ENCODE assay signal across 28 cellular contexts in the genomic region with DNA sequence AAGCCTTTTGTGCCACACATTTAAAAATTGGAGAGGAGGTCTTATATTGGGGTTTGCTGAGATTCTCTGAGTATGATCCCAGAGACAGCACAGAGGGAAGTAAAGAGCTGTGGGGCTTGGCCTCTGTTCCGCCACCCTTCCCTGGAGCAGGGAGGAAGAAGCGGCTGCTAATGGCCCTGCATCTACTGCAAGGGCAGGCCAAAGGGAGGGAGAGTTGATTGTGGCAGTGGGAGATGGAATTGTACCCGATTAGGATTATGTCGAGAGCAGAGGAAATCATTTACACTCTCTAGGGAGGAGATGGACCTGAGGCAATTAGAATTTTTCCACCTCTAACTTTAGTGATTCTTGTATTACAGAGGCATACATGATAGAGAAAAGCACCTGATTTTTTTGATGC. TPM values are rescaled to one million over a fixed set of nuclear protein-coding genes. Genes with fewer than 3 reads are reported as not detected.
DNase-seq lines count a peak whose midpoint lies in the region; ATAC-seq and TF ChIP-seq lines count a peak whose summit lies in the region.
"Had no signal": no experiment of that assay in that cellular context is flagged by ENCODE, and none has a peak within 500 bp of the region (broad histone marks: within the 10 kb centered on the region; RNA-seq: fewer than 3 reads in every experiment).

No MANE protein-coding gene starts in this region.

- no peak overlapping the region for H3K4me2 ChIP-seq in trophoblast cell (ENCODE audit: low read length)

- intact Hi-C loops in activated CD8-positive, alpha-beta T cell treated with anti-CD3 and anti-CD28 coated beads for 36 hours (cut with micrococcal nuclease) = no loop called here
- intact Hi-C loops in dendritic cell treated with granulocyte-macrophage colony-stimulating factor and Interleukin-4, amounts not matched to agents 40 ng/mL and 50 ng/mL, for 4 days (cut with micrococcal nuclease) = no loop called here
- intact Hi-C loops in left ventricle myocardium superior (cut with micrococcal nuclease) = no loop called here

- peak overlapping the region; percentile 82 for H3K18ac ChIP-seq in trophoblast cell (ENCODE audit: low read length)

- H2BK5ac ChIP-seq in trophoblast cell (ENCODE audit: low read depth, low read length, poor library complexity) = no peak overlapping the region

- no peak overlapping the region for H3K23ac ChIP-seq in trophoblast cell (ENCODE audit: low read length)

- H3K4me1 ChIP-seq in HEK293 (ENCODE audit: control insufficient read depth, insufficient read depth, low read length) (no peaks in the 10 kb centered on the region; the same call in 1 of the 2 replicates), trophoblast cell (ENCODE audit: control insufficient read depth in 1 of 2, insufficient read depth in 2 of 2, low read length in 2 of 2) (peaks cover 7 to 12% of the 10 kb centered on the region in 2 experiments)
- H3K4me1 ChIP-seq: foreskin keratinocyte had no signal

- H3K27me3 ChIP-seq in trophoblast cell (ENCODE audit: insufficient read depth, low read length) = no peaks in the 10 kb centered on the region
- H3K27me3 ChIP-seq: esophagus muscularis mucosa, foreskin keratinocyte had no signal

- H3K27ac Mint-ChIP-seq in activated CD8-positive, alpha-beta T cell treated with anti-CD3 and anti-CD28 coated beads for 36 hours = peak overlapping the region; percentile 81
- no peak overlapping the region for H3K27ac Mint-ChIP-seq in activated CD8-positive, alpha-beta T cell treated with anti-CD3 and anti-CD28 coated beads, Interleukin-2, amount 10 ng/mL, durations not matched to agents 7 days and 5 days
- peak overlapping the region; percentile 7 for H3K27ac Mint-ChIP-seq in dendritic cell treated with granulocyte-macrophage colony-stimulating factor and Interleukin-4, amounts not matched to agents 40 ng/mL and 50 ng/mL, for 4 days

- peaks cover 29% of the 10 kb centered on the region for H3K4me1 Mint-ChIP-seq in activated CD8-positive, alpha-beta T cell treated with anti-CD3 and anti-CD28 coated beads for 36 hours (ENCODE audit: low read depth)
- H3K4me1 Mint-ChIP-seq in activated CD8-positive, alpha-beta T cell treated with anti-CD3 and anti-CD28 coated beads, Interleukin-2, amount 10 ng/mL, durations not matched to agents 7 days and 5 days (ENCODE audit: low read depth) = peaks cover 36% of the 10 kb centered on the region
- peaks cover 57% of the 10 kb centered on the region for H3K4me1 Mint-ChIP-seq in dendritic cell treated with granulocyte-macrophage colony-stimulating factor and Interleukin-4, amounts not matched to agents 40 ng/mL and 50 ng/mL, for 4 days (ENCODE audit: low read depth)

- peaks cover 3% of the 10 kb centered on the region for H3K9me3 Mint-ChIP-seq in activated CD8-positive, alpha-beta T cell treated with anti-CD3 and anti-CD28 coated beads for 36 hours
- H3K9me3 Mint-ChIP-seq in activated CD8-positive, alpha-beta T cell treated with anti-CD3 and anti-CD28 coated beads, Interleukin-2, amount 10 ng/mL, durations not matched to agents 7 days and 5 days (ENCODE audit: insufficient read depth) = peaks cover 3% of the 10 kb centered on the region
- no peaks in the 10 kb centered on the region for H3K9me3 Mint-ChIP-seq in dendritic cell treated with granulocyte-macrophage colony-stimulating factor and Interleukin-4, amounts not matched to agents 40 ng/mL and 50 ng/mL, for 4 days

- peak overlapping the region; percentile 53 for H3K14ac ChIP-seq in trophoblast cell (ENCODE audit: low read length)

- no peak for TF ChIP-seq CTCF in activated CD8-positive, alpha-beta T cell treated with anti-CD3 and anti-CD28 coated beads for 36 hours (IDR thresholded peaks at IDR 0.05)
- TF ChIP-seq CTCF in HEK293 (tag by site-specific recombination; IDR thresholded peaks at IDR 0.05) = no peak

- no peak for DNase-seq in activated CD8-positive, alpha-beta T cell treated with anti-CD3 and anti-CD28 coated beads for 36 hours
- no peak for DNase-seq in activated CD8-positive, alpha-beta T cell treated with anti-CD3 and anti-CD28 coated beads, Interleukin-2, amount 10 ng/mL, durations not matched to agents 7 days and 5 days
- no peak for DNase-seq in trophoblast cell
- no peak for DNase-seq in glomerular visceral epithelial cell (ENCODE audit: extremely low spot score)
- no peak for DNase-seq in left ventricle myocardium superior
- DNase-seq: activated CD4-positive, CD25-positive, alpha-beta regulatory T cell treated with anti-CD3 and anti-CD28 coated beads, Interleukin-2, amount 50 U/mL, for 72 hours; activated CD8-positive, alpha-beta memory T cell treated with anti-CD3 and anti-CD28 coated beads for 24 hours; activated naive CD4-positive, alpha-beta T cell treated with Interleukin-2 at 50 U/mL for 16 hours; DMS53; foreskin keratinocyte; left colon; mesenchymal stem cell; NCI-H1105; NCI-H2029; NCI-H226; NCI-H748 treated with DMSO at 0.1 percent for 48 hours; stimulated activated naive CD8-positive, alpha-beta T cell treated with anti-CD3 and anti-CD28 coated beads, Interleukin-15, Interleukin-2, amounts not matched to agents 100 U/mL and 50 U/mL, for 24 hours had no signal

- H2BK12ac ChIP-seq in trophoblast cell (ENCODE audit: low read length) = no peak overlapping the region

- H3K79me2 ChIP-seq in trophoblast cell (ENCODE audit: control insufficient read depth, insufficient read depth, low read length, poor library complexity) = peaks cover 2% of the 10 kb centered on the region

- H3K27ac ChIP-seq in HEK293 (ENCODE audit: extremely low read depth, low read depth, low read length) (no peak overlapping the region), trophoblast cell (ENCODE audit: low read depth, low read length) (no peak overlapping the region)
- H3K27ac ChIP-seq: coronary artery, esophagus muscularis mucosa, foreskin keratinocyte had no signal

- no peak overlapping the region for H2AFZ ChIP-seq in trophoblast cell (ENCODE audit: insufficient read depth, low read length, poor library complexity)

- no peak overlapping the region for H3K4me3 ChIP-seq in HEK293 (ENCODE audit: low read depth, low read length)
- no peak overlapping the region for H3K4me3 ChIP-seq in trophoblast cell (ENCODE audit: low read depth, low read length)
- H3K4me3 ChIP-seq: coronary artery, esophagus muscularis mucosa had no signal

- H3K27me3 Mint-ChIP-seq in activated CD8-positive, alpha-beta T cell treated with anti-CD3 and anti-CD28 coated beads for 36 hours = no peaks in the 10 kb centered on the region
- H3K27me3 Mint-ChIP-seq in activated CD8-positive, alpha-beta T cell treated with anti-CD3 and anti-CD28 coated beads, Interleukin-2, amount 10 ng/mL, durations not matched to agents 7 days and 5 days (ENCODE audit: low read depth) = no peaks in the 10 kb centered on the region
- H3K27me3 Mint-ChIP-seq in dendritic cell treated with granulocyte-macrophage colony-stimulating factor and Interleukin-4, amounts not matched to agents 40 ng/mL and 50 ng/mL, for 4 days = no peaks in the 10 kb centered on the region

- no peak overlapping the region for H4K91ac ChIP-seq in trophoblast cell (ENCODE audit: low read depth, low read length)

- H3K79me1 ChIP-seq in trophoblast cell (ENCODE audit: low read length) = peaks cover 4% of the 10 kb centered on the region

- POLR2A ChIA-PET in activated CD8-positive, alpha-beta T cell treated with anti-CD3 and anti-CD28 coated beads for 36 hours (lab: Charles Lee) = no interaction called here
- POLR2A ChIA-PET in activated CD8-positive, alpha-beta T cell treated with anti-CD3 and anti-CD28 coated beads, Interleukin-2, amount 10 ng/mL, durations not matched to agents 7 days and 5 days (lab: Charles Lee) = no interaction called here
- POLR2A ChIA-PET in HEK293 (lab: Yijun Ruan, JAX) = no interaction called here

- no peak overlapping the region for H3K4ac ChIP-seq in trophoblast cell (ENCODE audit: low read depth, low read length)

- peaks cover 19% of the 10 kb centered on the region for H3K36me3 Mint-ChIP-seq in activated CD8-positive, alpha-beta T cell treated with anti-CD3 and anti-CD28 coated beads for 36 hours (ENCODE audit: low read depth)
- peaks cover 34% of the 10 kb centered on the region for H3K36me3 Mint-ChIP-seq in activated CD8-positive, alpha-beta T cell treated with anti-CD3 and anti-CD28 coated beads, Interleukin-2, amount 10 ng/mL, durations not matched to agents 7 days and 5 days (ENCODE audit: low read depth)
- peaks cover 69% of the 10 kb centered on the region for H3K36me3 Mint-ChIP-seq in dendritic cell treated with granulocyte-macrophage colony-stimulating factor and Interleukin-4, amounts not matched to agents 40 ng/mL and 50 ng/mL, for 4 days (ENCODE audit: low read depth)

- no peaks in the 10 kb centered on the region for H3K9me3 ChIP-seq in HEK293 (ENCODE audit: control insufficient read depth, insufficient read depth, low read depth, low read length)
- H3K9me3 ChIP-seq in trophoblast cell (ENCODE audit: insufficient read depth, low read depth, low read length) = no peaks in the 10 kb centered on the region
- H3K9me3 ChIP-seq: esophagus muscularis mucosa had no signal

- no peak overlapping the region for H2BK120ac ChIP-seq in trophoblast cell (ENCODE audit: insufficient read depth, low read length, poor library complexity)

- no peak overlapping the region for H2AK5ac ChIP-seq in trophoblast cell (ENCODE audit: low read length)

- no CpG with 5 or more reads among the region's 4 CpGs for WGBS in trophoblast cell (ENCODE audit: extremely low coverage, insufficient coverage, insufficient read length)

- no peak overlapping the region for H3K4me3 Mint-ChIP-seq in activated CD8-positive, alpha-beta T cell treated with anti-CD3 and anti-CD28 coated beads for 36 hours
- no peak overlapping the region for H3K4me3 Mint-ChIP-seq in activated CD8-positive, alpha-beta T cell treated with anti-CD3 and anti-CD28 coated beads, Interleukin-2, amount 10 ng/mL, durations not matched to agents 7 days and 5 days
- no peak overlapping the region for H3K4me3 Mint-ChIP-seq in dendritic cell treated with granulocyte-macrophage colony-stimulating factor and Interleukin-4, amounts not matched to agents 40 ng/mL and 50 ng/mL, for 4 days

- no peak for ATAC-seq in activated CD8-positive, alpha-beta T cell treated with anti-CD3 and anti-CD28 coated beads for 36 hours
- no peak for ATAC-seq in activated CD8-positive, alpha-beta T cell treated with anti-CD3 and anti-CD28 coated beads, Interleukin-2, amount 10 ng/mL, durations not matched to agents 7 days and 5 days
- ATAC-seq in left ventricle myocardium superior (no peak), HG02588 (IDR thresholded peaks at IDR 0.05; ENCODE audit: unreplicated experiment) (no peak)
- ATAC-seq: foreskin keratinocyte; left colon; stimulated activated naive CD8-positive, alpha-beta T cell treated with anti-CD3 and anti-CD28 coated beads, Interleukin-15, Interleukin-2, amounts not matched to agents 100 U/mL and 50 U/mL, for 24 hours had no signal

- CTCF ChIA-PET in activated CD8-positive, alpha-beta T cell treated with anti-CD3 and anti-CD28 coated beads for 36 hours (lab: Charles Lee) = interaction anchor here (1.2 kb wide), 1 partner anchor 49 kb away, joined by 3 read pairs; no protein-coding TSS in a partner anchor
- CTCF ChIA-PET in activated CD8-positive, alpha-beta T cell treated with anti-CD3 and anti-CD28 coated beads, Interleukin-2, amount 10 ng/mL, durations not matched to agents 7 days and 5 days (lab: Charles Lee) = no interaction called here
- CTCF ChIA-PET in HEK293 (lab: Yijun Ruan, JAX) = no interaction called here

- H3K36me3 ChIP-seq in HEK293 (ENCODE audit: control insufficient read depth in 2 of 2, insufficient read depth in 1 of 2, low read length in 2 of 2) (peaks cover 4 to 37% of the 10 kb centered on the region in 2 experiments; a peak in 2 of 3 replicates), trophoblast cell (ENCODE audit: control insufficient read depth in 1 of 2, insufficient read depth in 2 of 2, low read length in 2 of 2) (peaks cover 31 to 36% of the 10 kb centered on the region in 2 experiments)

- peak overlapping the region; percentile 70 for H4K8ac ChIP-seq in trophoblast cell (ENCODE audit: low read depth, low read length)

- H4K12ac ChIP-seq in trophoblast cell (ENCODE audit: low read depth, low read length) = no peak overlapping the region

- H3K9ac ChIP-seq in trophoblast cell (ENCODE audit: low read length) = no peak overlapping the region

RNA-seq across cellular contexts. Expression of gene CYP17A1, which starts 28.8 kb away (rescaled TPM):
- total RNA-seq in activated CD8-positive, alpha-beta T cell treated with anti-CD3 and anti-CD28 coated beads for 36 hours = not detected
- total RNA-seq in activated CD8-positive, alpha-beta T cell treated with anti-CD3 and anti-CD28 coated beads, Interleukin-2, amount 10 ng/mL, durations not matched to agents 7 days and 5 days = not detected
- polyA plus RNA-seq in trophoblast cell (2013) = not detected in 2 replicates
- total RNA-seq in left ventricle myocardium superior = not detected
- total RNA-seq: bronchial epithelial cell; esophagus muscularis mucosa; foreskin keratinocyte; HT-29; left colon; M059J; omental fat pad; skeletal muscle tissue; T-helper 1 cell treated with Interleukin-12 subunit alpha and Interleukin-12 subunit beta and Interleukin-4 antibody, amounts not matched to agents 30 ng/mL and 1 ng/mL, for 36 hours had no signal
- polyA plus RNA-seq: foreskin keratinocyte had no signal

RNA-seq across cellular contexts. Expression of gene BORCS7, which starts 45.7 kb away (rescaled TPM):
- 1 to 10 TPM; 6.4 to 6.8 TPM for total RNA-seq in activated CD8-positive, alpha-beta T cell treated with anti-CD3 and anti-CD28 coated beads for 36 hours
- total RNA-seq in activated CD8-positive, alpha-beta T cell treated with anti-CD3 and anti-CD28 coated beads, Interleukin-2, amount 10 ng/mL, durations not matched to agents 7 days and 5 days = 10 to 100 TPM; 10.4 to 11.2 TPM
- 10.6 and 10.9 TPM in 2 replicates for polyA plus RNA-seq in trophoblast cell (2013)
- 12.3 TPM for total RNA-seq in left ventricle myocardium superior
